8 cellular contexts compared by ENCODE assay signal in the genomic region with DNA sequence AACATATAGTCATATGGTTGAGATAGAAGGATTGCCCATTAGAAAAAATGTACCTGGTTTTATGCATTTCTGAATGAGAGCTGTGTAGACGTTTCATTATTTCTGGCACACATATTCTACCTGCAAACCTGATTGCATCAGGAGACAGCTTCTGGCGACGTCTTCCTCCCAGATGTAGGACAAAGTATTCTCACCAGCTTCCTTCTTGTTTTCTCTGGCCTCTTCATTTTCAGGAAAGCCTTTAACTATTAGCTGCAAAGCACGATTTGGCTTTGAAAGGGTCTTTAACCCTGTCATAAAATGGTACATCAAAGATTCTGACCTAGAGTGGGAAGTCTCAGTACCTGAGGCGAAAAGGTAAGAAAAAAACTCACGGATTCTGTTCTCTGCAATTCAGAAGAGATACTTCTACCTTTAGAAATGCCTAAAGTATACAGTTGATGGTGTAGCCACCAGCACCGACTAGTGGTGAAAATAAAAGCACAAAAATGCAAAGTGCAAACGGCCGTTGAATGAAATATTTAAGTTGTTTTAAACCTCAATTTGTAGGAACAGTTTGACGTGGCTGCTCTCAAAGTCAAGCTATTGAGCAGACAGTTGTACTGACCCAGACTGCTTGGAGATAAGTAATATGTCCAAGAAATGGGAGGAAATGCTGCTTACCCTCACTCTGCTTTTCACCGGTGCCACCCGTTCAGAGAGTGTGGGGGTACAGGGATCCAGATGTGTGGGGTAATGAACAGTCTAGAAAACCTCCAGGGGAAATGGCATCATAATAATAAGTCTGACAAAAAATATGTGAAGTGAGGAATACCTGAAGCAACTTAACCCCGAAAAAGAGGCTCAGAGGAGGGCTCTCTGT. TPM values are rescaled to one million over a fixed set of nuclear protein-coding genes. Genes with fewer than 3 reads are reported as not detected.
A peak's percentile ranks its signal among the peaks of the same experiment; 100 is the strongest.
DNase-seq lines count a peak whose midpoint lies in the region; ATAC-seq, FAIRE-seq and TF ChIP-seq lines count a peak whose summit lies in the region.

No MANE protein-coding gene starts in this region.

- peak overlapping the region; percentile 72 for H3K27ac Mint-ChIP-seq in activated T-helper 1 cell treated with anti-CD3 and anti-CD28 coated beads, Interleukin-12 subunit alpha, Interleukin-12 subunit beta, Interleukin-2, Interleukin-4 antibody, amounts not matched to agents 30 ng/mL and 10 ng/mL and 1 ng/mL, durations not matched to agents 14 hours and 24 hours and 36 hours

- H3K4me1 ChIP-seq in gastroesophageal sphincter, result no peaks in the 10 kb centered on the region
- peaks cover 0 to 3% of the 10 kb centered on the region in 2 donors for H3K4me1 ChIP-seq in small intestine (ENCODE audit: control insufficient read depth in 2 of 2, insufficient read depth in 1 of 2, low read depth in 1 of 2, low read length in 1 of 2)

- DNase-seq in DMS53 treated with DMSO at 0.1 percent for 48 hours (lab: John Stamatoyannopoulos, UW; ENCODE audit: unreplicated experiment), result peak; percentile 60
- DNase-seq in NCI-H526 (lab: John Stamatoyannopoulos, UW), result peak; percentile 9 to 59
- peak; percentile 38 for DNase-seq in activated T-helper 1 cell treated with anti-CD3 and anti-CD28 coated beads, Interleukin-12 subunit alpha, Interleukin-12 subunit beta, Interleukin-2, Interleukin-4 antibody, amounts not matched to agents 30 ng/mL and 10 ng/mL and 1 ng/mL, durations not matched to agents 14 hours and 24 hours and 36 hours (ENCODE audit: low spot score)
- peak; percentile 47 for DNase-seq in small intestine
- DNase-seq in NCI-H2107 (lab: John Stamatoyannopoulos, UW), result no peak
- DNase-seq in GOT3 (lab: John Stamatoyannopoulos, UW), result no peak

- TF ChIP-seq EP300 in gastroesophageal sphincter (IDR thresholded peaks at IDR 0.05), result no peak

- no peak for FAIRE-seq in small intestine (lab: Jason Lieb, UNC)

- 34 to 37% methylated on average over 12 to 13 of the region's 13 CpGs for WGBS in gastroesophageal sphincter (ENCODE audit: low coverage in 1 of 2), 2 donors
- 23 to 31% (median 25%) methylated on average over 13 of the region's 13 CpGs for WGBS in small intestine, 3 donors

- peak overlapping the region; percentile 56 for H3K4me3 Mint-ChIP-seq in activated T-helper 1 cell treated with anti-CD3 and anti-CD28 coated beads, Interleukin-12 subunit alpha, Interleukin-12 subunit beta, Interleukin-2, Interleukin-4 antibody, amounts not matched to agents 30 ng/mL and 10 ng/mL and 1 ng/mL, durations not matched to agents 14 hours and 24 hours and 36 hours

- H3K36me3 Mint-ChIP-seq in activated T-helper 1 cell treated with anti-CD3 and anti-CD28 coated beads, Interleukin-12 subunit alpha, Interleukin-12 subunit beta, Interleukin-2, Interleukin-4 antibody, amounts not matched to agents 30 ng/mL and 10 ng/mL and 1 ng/mL, durations not matched to agents 14 hours and 24 hours and 36 hours (ENCODE audit: low read depth), result peaks cover 46% of the 10 kb centered on the region

- H3K27ac ChIP-seq in gastroesophageal sphincter (no peak overlapping the region), small intestine (ENCODE audit: low read depth in 1 of 2, low read length in 1 of 2) (peak overlapping the region; percentile 21 to 28)

- H3K36me3 ChIP-seq in gastroesophageal sphincter, result no peaks in the 10 kb centered on the region
- H3K36me3 ChIP-seq in small intestine (ENCODE audit: control insufficient read depth in 2 of 2, insufficient read depth in 2 of 2, low read length in 2 of 2), result no peaks in the 10 kb centered on the region

- H3K9me3 Mint-ChIP-seq in activated T-helper 1 cell treated with anti-CD3 and anti-CD28 coated beads, Interleukin-12 subunit alpha, Interleukin-12 subunit beta, Interleukin-2, Interleukin-4 antibody, amounts not matched to agents 30 ng/mL and 10 ng/mL and 1 ng/mL, durations not matched to agents 14 hours and 24 hours and 36 hours, result no peaks in the 10 kb centered on the region

- no peak overlapping the region for H3K4me3 ChIP-seq in gastroesophageal sphincter
- no peak overlapping the region for H3K4me3 ChIP-seq in small intestine (ENCODE audit: low read depth in 1 of 2, low read length in 2 of 2)

- peaks cover 19% of the 10 kb centered on the region for H3K4me1 Mint-ChIP-seq in activated T-helper 1 cell treated with anti-CD3 and anti-CD28 coated beads, Interleukin-12 subunit alpha, Interleukin-12 subunit beta, Interleukin-2, Interleukin-4 antibody, amounts not matched to agents 30 ng/mL and 10 ng/mL and 1 ng/mL, durations not matched to agents 14 hours and 24 hours and 36 hours (ENCODE audit: low read depth)

- no peaks in the 10 kb centered on the region for H3K27me3 Mint-ChIP-seq in activated T-helper 1 cell treated with anti-CD3 and anti-CD28 coated beads, Interleukin-12 subunit alpha, Interleukin-12 subunit beta, Interleukin-2, Interleukin-4 antibody, amounts not matched to agents 30 ng/mL and 10 ng/mL and 1 ng/mL, durations not matched to agents 14 hours and 24 hours and 36 hours (ENCODE audit: insufficient read depth)

- TF ChIP-seq POLR2A in gastroesophageal sphincter (IDR thresholded peaks at IDR 0.05), result no peak

- intact Hi-C loops in activated T-helper 1 cell treated with anti-CD3 and anti-CD28 coated beads, Interleukin-12 subunit alpha, Interleukin-12 subunit beta, Interleukin-2, Interleukin-4 antibody, amounts not matched to agents 30 ng/mL and 10 ng/mL and 1 ng/mL, durations not matched to agents 14 hours and 24 hours and 36 hours (cut with micrococcal nuclease), result loop anchor here (1.0 to 5.0 kb wide), 5 partner anchors 36 to 423 kb away; a partner anchor contains a TSS

- H3K27me3 ChIP-seq in gastroesophageal sphincter (peaks cover 6% of the 10 kb centered on the region), small intestine (ENCODE audit: control insufficient read depth in 2 of 2, insufficient read depth in 2 of 2, low read length in 2 of 2) (no peaks in the 10 kb centered on the region)

- ATAC-seq in GM21576 (IDR thresholded peaks at IDR 0.05; ENCODE audit: unreplicated experiment) (peak; percentile 79), gastroesophageal sphincter (no peak)

- peak; percentile 23 to 56 (median 43) for TF ChIP-seq CTCF in gastroesophageal sphincter (IDR thresholded peaks at IDR 0.05)

- no peaks in the 10 kb centered on the region for H3K9me3 ChIP-seq in gastroesophageal sphincter
- no peaks in the 10 kb centered on the region for H3K9me3 ChIP-seq in small intestine (ENCODE audit: control insufficient read depth, low read depth)

RNA-seq across cellular contexts. Expression of a gene that starts 20.2 kb away (rescaled TPM):
- 37.1 and 38.4 TPM in 2 replicates for total RNA-seq in activated T-helper 1 cell treated with anti-CD3 and anti-CD28 coated beads, Interleukin-12 subunit alpha, Interleukin-12 subunit beta, Interleukin-2, Interleukin-4 antibody, amounts not matched to agents 30 ng/mL and 10 ng/mL and 1 ng/mL, durations not matched to agents 14 hours and 24 hours and 36 hours
- total RNA-seq in gastroesophageal sphincter, result 1 to 10 TPM in 1 of 4 donors, under 1 TPM in 2, not detected in 1; 0.47 to 5.0 (median 0.89) TPM
- under 1 TPM; 0.22 to 1.00 (median 0.27) TPM for polyA plus RNA-seq in small intestine

RNA-seq across cellular contexts. Expression of a gene that starts 29.8 kb away (rescaled TPM):
- total RNA-seq in activated T-helper 1 cell treated with anti-CD3 and anti-CD28 coated beads, Interleukin-12 subunit alpha, Interleukin-12 subunit beta, Interleukin-2, Interleukin-4 antibody, amounts not matched to agents 30 ng/mL and 10 ng/mL and 1 ng/mL, durations not matched to agents 14 hours and 24 hours and 36 hours, result 0.10 TPM in 1 of 2 replicates, not detected in the other
- total RNA-seq in gastroesophageal sphincter, result under 1 TPM in 1 of 4 donors, not detected in 3; 0.22 TPM
- under 1 TPM in 1 of 3 donors, not detected in 2; 0.07 TPM for polyA plus RNA-seq in small intestine

Comparison
In these comparisons a context has a peak if more than half of its experiments do, and no peak if none do; other contexts are left out.
1. DNase-seq: peak in DMS53 treated with DMSO at 0.1 percent for 48 hours (single experiment), NCI-H526 (2 of 2), activated T-helper 1 cell treated with anti-CD3 and anti-CD28 coated beads, Interleukin-12 subunit alpha, Interleukin-12 subunit beta, Interleukin-2, Interleukin-4 antibody, amounts not matched to agents 30 ng/mL and 10 ng/mL and 1 ng/mL, durations not matched to agents 14 hours and 24 hours and 36 hours (single experiment) and small intestine (single experiment); none in NCI-H2107 (single experiment) and GOT3 (single experiment).
2. H3K27ac ChIP-seq: peak in small intestine (2 of 2); none in gastroesophageal sphincter (0 of 4).